20 cellular contexts compared by ENCODE assay signal in the genomic region with DNA sequence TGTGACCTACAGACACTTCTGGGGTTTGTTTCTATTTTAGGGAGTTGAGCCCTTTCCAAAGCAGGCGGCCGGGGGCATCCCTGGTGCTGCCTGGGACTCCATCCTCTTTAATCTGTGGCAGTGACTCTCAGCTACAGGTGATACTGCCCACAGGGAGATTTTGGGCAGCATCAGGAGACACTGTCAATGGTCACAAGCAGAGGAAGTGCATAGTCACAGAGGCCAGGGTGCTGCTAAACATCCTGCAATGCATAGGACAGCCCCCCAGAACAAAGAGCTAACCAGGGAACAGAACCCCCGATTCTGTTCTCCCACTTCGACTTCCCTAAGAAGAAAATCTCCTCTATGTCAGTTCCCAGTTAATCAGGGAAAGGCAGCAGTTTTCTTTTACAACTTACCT.
"Had no signal": no experiment of that assay in that cellular context is flagged by ENCODE, and none has a peak within 500 bp of the region (broad histone marks: within the 10 kb centered on the region; RNA-seq: fewer than 3 reads in every experiment).

No MANE protein-coding gene starts in this region.

- H3K9ac ChIP-seq: parathyroid adenoma had no signal

- FAIRE-seq: colon, small intestine had no signal

- H3K27ac Mint-ChIP-seq: activated CD4-positive, alpha-beta memory T cell treated with anti-CD3 and anti-CD28 coated beads, Interleukin-2, amount 10 ng/mL, durations not matched to agents 7 days and 5 days; activated T-cell treated with anti-CD3 and anti-CD28 coated beads, Interleukin-2, amount 50 U/mL, for 24 hours; activated T-helper 2 cell treated with anti-CD3 and anti-CD28 coated beads, Interferon-gamma antibody, Interleukin-2, Interleukin-4, amounts not matched to agents 10 μg/mL and 5 μg/mL and 100 μg/mL, durations not matched to agents 14 hours and 24 hours and 36 hours; endodermal cell; natural killer cell had no signal

- H2AFZ ChIP-seq: parathyroid adenoma had no signal

- ATAC-seq: natural killer cell, right lobe of liver had no signal

- H3K4me3 Mint-ChIP-seq: activated CD4-positive, alpha-beta memory T cell treated with anti-CD3 and anti-CD28 coated beads, Interleukin-2, amount 10 ng/mL, durations not matched to agents 7 days and 5 days; activated T-cell treated with anti-CD3 and anti-CD28 coated beads, Interleukin-2, amount 50 U/mL, for 24 hours; endodermal cell; natural killer cell had no signal

- H3K36me3 ChIP-seq: brain microvascular endothelial cell, right lobe of liver had no signal

- H3K9me3 ChIP-seq: right lobe of liver had no signal

- H3K79me2 ChIP-seq: parathyroid adenoma had no signal

- H3K27me3 ChIP-seq: brain microvascular endothelial cell, right lobe of liver had no signal

- H3K36me3 Mint-ChIP-seq: natural killer cell had no signal

- DNase-seq: activated CD4-positive, alpha-beta memory T cell treated with anti-CD3 and anti-CD28 coated beads, Interleukin-2, amount 10 ng/mL, durations not matched to agents 7 days and 5 days; activated CD4-positive, alpha-beta T cell treated with anti-CD3 and anti-CD28 coated beads for 48 hours; activated CD4-positive, CD25-positive, alpha-beta regulatory T cell; activated naive CD4-positive, alpha-beta T cell treated with Interleukin-2 at 50 U/mL for 16 hours; activated T-cell treated with anti-CD3 and anti-CD28 coated beads, Interleukin-2, amount 50 U/mL, for 24 hours; brain microvascular endothelial cell; central memory CD4-positive, alpha-beta T cell; dorsolateral prefrontal cortex; endodermal cell; foreskin fibroblast; mesendoderm; natural killer cell; right lobe of liver; small intestine; stimulated activated CD4-positive, alpha-beta T cell treated with anti-CD3 and anti-CD28 coated beads, Interleukin-4, amount 100 ng/mL, for 1 hour; T-helper 9 cell had no signal

- H3K9me3 Mint-ChIP-seq: activated CD4-positive, alpha-beta memory T cell treated with anti-CD3 and anti-CD28 coated beads, Interleukin-2, amount 10 ng/mL, durations not matched to agents 7 days and 5 days; activated T-cell treated with anti-CD3 and anti-CD28 coated beads, Interleukin-2, amount 50 U/mL, for 24 hours; activated T-helper 2 cell treated with anti-CD3 and anti-CD28 coated beads, Interferon-gamma antibody, Interleukin-2, Interleukin-4, amounts not matched to agents 10 μg/mL and 5 μg/mL and 100 μg/mL, durations not matched to agents 14 hours and 24 hours and 36 hours; endodermal cell; natural killer cell had no signal

- H3K27ac ChIP-seq: brain microvascular endothelial cell, dorsolateral prefrontal cortex, epithelial cell of prostate, parathyroid adenoma, right lobe of liver had no signal

- H3K4me3 ChIP-seq: dorsolateral prefrontal cortex, right lobe of liver had no signal

- H3K4me1 ChIP-seq: parathyroid adenoma had no signal

- H3K4me1 Mint-ChIP-seq: activated CD4-positive, alpha-beta memory T cell treated with anti-CD3 and anti-CD28 coated beads, Interleukin-2, amount 10 ng/mL, durations not matched to agents 7 days and 5 days; natural killer cell had no signal
